9 cellular contexts compared by ENCODE assay signal in the genomic region with DNA sequence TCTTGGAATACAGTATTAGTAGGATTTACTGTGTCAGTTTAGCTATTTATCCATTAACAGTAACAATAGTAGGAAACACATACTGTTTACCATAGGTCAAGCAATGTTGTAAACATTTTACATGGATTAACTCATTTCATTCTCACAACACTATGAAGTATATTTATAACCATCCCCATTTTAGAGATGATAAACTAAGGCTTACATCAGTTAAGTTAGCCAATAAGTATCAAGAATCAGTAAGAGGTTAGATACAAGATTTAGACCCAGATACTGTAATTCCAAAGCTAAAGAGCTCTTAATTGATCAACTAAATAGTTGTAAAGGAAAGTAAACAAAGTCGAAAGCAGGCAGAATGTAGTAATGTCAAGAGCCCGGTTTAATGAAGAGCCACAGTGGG. TPM values are rescaled to one million over a fixed set of nuclear protein-coding genes. Genes with fewer than 3 reads are reported as not detected.
A peak's percentile ranks its signal among the peaks of the same experiment; 100 is the strongest.
DNase-seq lines count a peak whose midpoint lies in the region; ATAC-seq and TF ChIP-seq lines count a peak whose summit lies in the region.
"Had no signal": no experiment of that assay in that cellular context is flagged by ENCODE, and none has a peak within 500 bp of the region (broad histone marks: within the 10 kb centered on the region; RNA-seq: fewer than 3 reads in every experiment).

No MANE protein-coding gene starts in this region.

- CTCF ChIA-PET in Panc1 (lab: Charles Lee), result interaction anchor here (0.6 kb wide), 1 partner anchor 316 kb away, joined by 3 read pairs; no protein-coding TSS in a partner anchor

- no peak overlapping the region for H2AFZ ChIP-seq in fibroblast of lung (ENCODE audit: low read length)

- H3K9me3 ChIP-seq in Panc1 (ENCODE audit: control insufficient read depth, insufficient read depth, low read depth, low read length) (no peaks in the 10 kb centered on the region), fibroblast of lung (ENCODE audit: control insufficient read depth, insufficient read depth, low read depth, low read length) (no peaks in the 10 kb centered on the region), psoas muscle (no peaks in the 10 kb centered on the region)

- no peak for TF ChIP-seq CTCF in Panc1 (IDR thresholded peaks at IDR 0.05)
- TF ChIP-seq CTCF in fibroblast of lung (conservative IDR thresholded peaks at IDR 0.05 in 1 of 2, IDR thresholded peaks at IDR 0.05 in 1 of 2; ENCODE audit: low read depth in 1 of 2, low read length in 2 of 2), result no peak
- TF ChIP-seq CTCF in psoas muscle (IDR thresholded peaks at IDR 0.05), result no peak

- H3K4me3 ChIP-seq in GM08714 (ENCODE audit: low read length) (peak overlapping the region; percentile 74; the same call in 1 of the 2 replicates), Panc1 (ENCODE audit: low read depth in 2 of 2, low read length in 2 of 2) (peak overlapping the region; percentile 94), fibroblast of lung (replicated peaks in 1 of 4; ENCODE audit: control extremely low read depth in 1 of 4, insufficient read depth in 1 of 4, low read depth in 3 of 4, low read length in 4 of 4) (peak overlapping the region in 3 of 4 experiments; percentile 54 to 100 (median 97)), psoas muscle (peak overlapping the region; percentile 71)

- POLR2A ChIA-PET in Panc1 (lab: Charles Lee), result no interaction called here

- H3K27ac ChIP-seq in Panc1 (ENCODE audit: low read length) (no peak overlapping the region), fibroblast of lung (ENCODE audit: insufficient read depth, low read length) (no peak overlapping the region), psoas muscle (no peak overlapping the region)

- DNase-seq in Panc1 (ENCODE audit: low read depth, low spot score), result no peak
- no peak for DNase-seq in fibroblast of lung (ENCODE audit: low read depth in 2 of 2)
- no peak for DNase-seq in psoas muscle
- no peak for DNase-seq in NCI-H187 treated with DMSO at 0.1 percent for 48 hours (lab: John Stamatoyannopoulos, UW)
- no peak for DNase-seq in SW 1271 (lab: John Stamatoyannopoulos, UW)
- no peak for DNase-seq in UCSD-AML1 (lab: John Stamatoyannopoulos, UW; ENCODE audit: unreplicated experiment)
- no peak for DNase-seq in CD1c-positive myeloid dendritic cell (ENCODE audit: extremely low spot score)
- DNase-seq: NCI-H2029 had no signal

- peak overlapping the region; percentile 44 for H3K4me2 ChIP-seq in fibroblast of lung (ENCODE audit: extremely low read depth, insufficient read depth, low read length)

- intact Hi-C loops in Panc1 (cut with micrococcal nuclease; ENCODE audit: unreplicated experiment) (no loop called here), psoas muscle (cut with DNase I) (no loop called here)

- WGBS in psoas muscle, 3 donors, result 51 to 54% (median 53%) methylated on average over 2 of the region's 2 CpGs

- H3K36me3 ChIP-seq in Panc1 (ENCODE audit: control insufficient read depth, insufficient read depth, low read length) (peaks cover 3% of the 10 kb centered on the region; the same call in 1 of the 2 replicates), fibroblast of lung (ENCODE audit: control insufficient read depth, insufficient read depth, low read length) (no peaks in the 10 kb centered on the region), psoas muscle (ENCODE audit: insufficient read depth in 1 of 2, low read depth in 1 of 2) (no peaks in the 10 kb centered on the region)

- in situ Hi-C loops in Panc1 (cut with HindIII; ENCODE audit: low pct_unique_long_range_greater_than_20kb, low sequenced_read_pairs), result no loop called here

- ATAC-seq in Panc1 (no peak), psoas muscle (no peak)

- BruUV-seq in Panc1 (replicated peaks; lab: Mats Ljungman, UMichigan), result no TSS peak

- H3K9ac ChIP-seq in fibroblast of lung (ENCODE audit: insufficient read depth, low read length), result no peak overlapping the region

- H3K4me1 ChIP-seq in Panc1 (ENCODE audit: control insufficient read depth, insufficient read depth, low read length) (no peaks in the 10 kb centered on the region), fibroblast of lung (ENCODE audit: control insufficient read depth, extremely low read depth, insufficient read depth, low read length) (no peaks in the 10 kb centered on the region), psoas muscle (peaks cover 4% of the 10 kb centered on the region)

- H4K20me1 ChIP-seq in fibroblast of lung (ENCODE audit: control insufficient read depth, extremely low read depth, insufficient read depth, low read length), result no peaks in the 10 kb centered on the region

- peaks cover 9% of the 10 kb centered on the region for H3K79me2 ChIP-seq in fibroblast of lung (ENCODE audit: control insufficient read depth, insufficient read depth, low read length)

- H3K27me3 ChIP-seq in Panc1 (ENCODE audit: control insufficient read depth, insufficient read depth, low read length) (no peaks in the 10 kb centered on the region), fibroblast of lung (ENCODE audit: control insufficient read depth, insufficient read depth, low read length) (no peaks in the 10 kb centered on the region), psoas muscle (ENCODE audit: insufficient read depth in 3 of 3, low read length in 2 of 3) (no peaks in the 10 kb centered on the region)

RNA-seq across cellular contexts. Expression of a gene that starts 1.1 kb away (rescaled TPM):
- total RNA-seq in Panc1 (2021; ENCODE audit: unreplicated experiment), result 13.6 TPM
- 6.0 TPM for polyA plus RNA-seq in Panc1 (2012; ENCODE audit: insufficient read length)
- 14.4 and 15.4 TPM in 2 replicates for total RNA-seq in fibroblast of lung
- 22.7 and 28.4 TPM in 2 replicates for polyA plus RNA-seq in fibroblast of lung
- polyA plus RNA-seq in fibroblast of lung (2012), result 13.4 and 17.4 TPM in 2 replicates
- polyA minus RNA-seq in fibroblast of lung (ENCODE audit: low replicate concordance), result 2.2 and 5.3 TPM in 2 replicates
- total RNA-seq in psoas muscle, result 10 to 100 TPM; 27.9 to 46.5 (median 39.9) TPM
- 10 to 100 TPM; 12.6 to 27.1 (median 14.6) TPM for polyA plus RNA-seq in psoas muscle

RNA-seq across cellular contexts. Expression of a gene that starts 36.2 kb away (rescaled TPM):
- total RNA-seq in Panc1 (2021; ENCODE audit: unreplicated experiment) (0.08 TPM), fibroblast of lung (0.51 and 0.66 TPM in 2 replicates), psoas muscle (under 1 TPM; 0.10 to 0.26 (median 0.17) TPM)
- not detected for polyA plus RNA-seq in Panc1 (2012; ENCODE audit: insufficient read length)
- polyA plus RNA-seq in fibroblast of lung (0.36 and 0.79 TPM in 2 replicates), psoas muscle (1 to 10 TPM in 1 of 3 donors, under 1 TPM in 1, not detected in 1; 0.21 to 1.0 TPM)
- polyA plus RNA-seq in fibroblast of lung (2012), result 0.22 and 0.58 TPM in 2 replicates
- polyA minus RNA-seq in fibroblast of lung (ENCODE audit: low replicate concordance), result not detected in 2 replicates

RNA-seq across cellular contexts. Expression of a gene that starts 56.3 kb away (rescaled TPM):
- total RNA-seq in Panc1 (2021; ENCODE audit: unreplicated experiment) (33.2 TPM), fibroblast of lung (30.9 and 35.4 TPM in 2 replicates), psoas muscle (10 to 100 TPM; 46.1 to 62.8 (median 57.0) TPM)
- polyA plus RNA-seq in Panc1 (2012; ENCODE audit: insufficient read length), result 45.2 TPM
- polyA plus RNA-seq in fibroblast of lung (37.4 and 44.5 TPM in 2 replicates), psoas muscle (10 to 100 TPM; 43.5 to 66.2 (median 51.8) TPM)
- 60.1 and 62.8 TPM in 2 replicates for polyA plus RNA-seq in fibroblast of lung (2012)
- 2.2 and 4.6 TPM in 2 replicates for polyA minus RNA-seq in fibroblast of lung (ENCODE audit: low replicate concordance)
